In genomic region chr1:214602764-214603657, GRCh38 we compare ENCODE assay signal across 8 cellular contexts. TPM values are rescaled to one million over a fixed set of nuclear protein-coding genes. Genes with fewer than 3 reads are reported as not detected.
DNase-seq lines count a peak whose midpoint lies in the region; ATAC-seq and TF ChIP-seq lines count a peak whose summit lies in the region.

CENPF (plus strand) TSS chr1:214603195; CDS start chr1:214613755, 10,560 bp downstream.

- H3K4me3 Mint-ChIP-seq in activated T-helper 2 cell treated with anti-CD3 and anti-CD28 coated beads, Interferon-gamma antibody, Interleukin-2, Interleukin-4, amounts not matched to agents 10 μg/mL and 5 μg/mL and 100 μg/mL, durations not matched to agents 14 hours and 24 hours and 36 hours (ENCODE audit: low read depth): peak within 1 kb of the TSS; percentile 98
- peak within 1 kb of the TSS; percentile 98 for H3K4me3 Mint-ChIP-seq in nephron progenitor cell
- H3K4me3 Mint-ChIP-seq in stimulated activated naive CD8-positive, alpha-beta T cell treated with anti-CD3 and anti-CD28 coated beads, Interleukin-15, amount 100 ng/mL, for 72 hours: peak within 1 kb of the TSS; percentile 98 to 99

- TF ChIP-seq CTCF in RWPE2 (IDR thresholded peaks at IDR 0.05; ENCODE audit: poor library complexity, severe bottlenecking) (no peak), fibroblast of the aortic adventitia (IDR thresholded peaks at IDR 0.05; ENCODE audit: insufficient read depth, low read length) (peak; percentile 39), nephron progenitor cell (IDR thresholded peaks at IDR 0.05) (no peak)

- peak; percentile 99 for DNase-seq in ELR (ENCODE audit: low read depth)
- DNase-seq in H4 (ENCODE audit: low spot score): peak; percentile 99
- peak; percentile 99 for DNase-seq in LoVo (ENCODE audit: low spot score)
- peak; percentile 83 for DNase-seq in RWPE2 (ENCODE audit: low spot score)
- DNase-seq in activated T-helper 2 cell treated with anti-CD3 and anti-CD28 coated beads, Interferon-gamma antibody, Interleukin-2, Interleukin-4, amounts not matched to agents 10 μg/mL and 5 μg/mL and 100 μg/mL, durations not matched to agents 14 hours and 24 hours and 36 hours (ENCODE audit: low spot score): peak; percentile 95
- peak; percentile 99 for DNase-seq in fibroblast of the aortic adventitia (ENCODE audit: low read depth)
- DNase-seq in nephron progenitor cell: peak; percentile 91
- peak; percentile 89 to 96 for DNase-seq in stimulated activated naive CD8-positive, alpha-beta T cell treated with anti-CD3 and anti-CD28 coated beads, Interleukin-15, amount 100 ng/mL, for 72 hours

- H3K27me3 ChIP-seq in RWPE2 (ENCODE audit: insufficient read depth, poor library complexity, severe bottlenecking): no peaks in the 10 kb centered on the region

- ATAC-seq in RWPE2 (ENCODE audit: low read depth): peak; percentile 97
- ATAC-seq in stimulated activated naive CD8-positive, alpha-beta T cell treated with anti-CD3 and anti-CD28 coated beads, Interleukin-15, amount 100 ng/mL, for 72 hours: peak; percentile 97

- no peaks in the 10 kb centered on the region for H3K9me3 Mint-ChIP-seq in activated T-helper 2 cell treated with anti-CD3 and anti-CD28 coated beads, Interferon-gamma antibody, Interleukin-2, Interleukin-4, amounts not matched to agents 10 μg/mL and 5 μg/mL and 100 μg/mL, durations not matched to agents 14 hours and 24 hours and 36 hours
- H3K9me3 Mint-ChIP-seq in nephron progenitor cell: peaks cover 17% of the 10 kb centered on the region
- no peaks in the 10 kb centered on the region for H3K9me3 Mint-ChIP-seq in stimulated activated naive CD8-positive, alpha-beta T cell treated with anti-CD3 and anti-CD28 coated beads, Interleukin-15, amount 100 ng/mL, for 72 hours

- H3K9me3 ChIP-seq in RWPE2 (ENCODE audit: severe bottlenecking): no peaks in the 10 kb centered on the region

- no peaks in the 10 kb centered on the region for H3K36me3 ChIP-seq in RWPE2 (ENCODE audit: low read depth)

- H3K4me3 ChIP-seq in RWPE2 (ENCODE audit: severe bottlenecking) (peak within 1 kb of the TSS; percentile 65), fibroblast of the aortic adventitia (ENCODE audit: low read depth, low read length) (peak within 1 kb of the TSS; percentile 82)

- H3K4me1 Mint-ChIP-seq in activated T-helper 2 cell treated with anti-CD3 and anti-CD28 coated beads, Interferon-gamma antibody, Interleukin-2, Interleukin-4, amounts not matched to agents 10 μg/mL and 5 μg/mL and 100 μg/mL, durations not matched to agents 14 hours and 24 hours and 36 hours (ENCODE audit: low read depth): peaks cover 29% of the 10 kb centered on the region
- peaks cover 35% of the 10 kb centered on the region for H3K4me1 Mint-ChIP-seq in nephron progenitor cell
- peaks cover 13% of the 10 kb centered on the region for H3K4me1 Mint-ChIP-seq in stimulated activated naive CD8-positive, alpha-beta T cell treated with anti-CD3 and anti-CD28 coated beads, Interleukin-15, amount 100 ng/mL, for 72 hours

- H3K27ac ChIP-seq in RWPE2 (ENCODE audit: poor library complexity, severe bottlenecking): peak within 1 kb of the TSS; percentile 57

- no peaks in the 10 kb centered on the region for H3K27me3 Mint-ChIP-seq in activated T-helper 2 cell treated with anti-CD3 and anti-CD28 coated beads, Interferon-gamma antibody, Interleukin-2, Interleukin-4, amounts not matched to agents 10 μg/mL and 5 μg/mL and 100 μg/mL, durations not matched to agents 14 hours and 24 hours and 36 hours (ENCODE audit: low read depth)
- H3K27me3 Mint-ChIP-seq in nephron progenitor cell (ENCODE audit: low read depth, poor library complexity): peaks cover 4% of the 10 kb centered on the region
- H3K27me3 Mint-ChIP-seq in stimulated activated naive CD8-positive, alpha-beta T cell treated with anti-CD3 and anti-CD28 coated beads, Interleukin-15, amount 100 ng/mL, for 72 hours: no peaks in the 10 kb centered on the region

- H3K36me3 Mint-ChIP-seq in activated T-helper 2 cell treated with anti-CD3 and anti-CD28 coated beads, Interferon-gamma antibody, Interleukin-2, Interleukin-4, amounts not matched to agents 10 μg/mL and 5 μg/mL and 100 μg/mL, durations not matched to agents 14 hours and 24 hours and 36 hours (ENCODE audit: low read depth): peaks cover 16% of the 10 kb centered on the region
- peaks cover 23% of the 10 kb centered on the region for H3K36me3 Mint-ChIP-seq in nephron progenitor cell (ENCODE audit: low read depth)

- intact Hi-C loops in activated T-helper 2 cell treated with anti-CD3 and anti-CD28 coated beads, Interferon-gamma antibody, Interleukin-2, Interleukin-4, amounts not matched to agents 10 μg/mL and 5 μg/mL and 100 μg/mL, durations not matched to agents 14 hours and 24 hours and 36 hours (cut with micrococcal nuclease): loop anchor here (1.0 to 5.0 kb wide), 5 partner anchors 32 to 341 kb away; partner anchors contain the start of genes PTPN14 and SMYD2

- H3K27ac Mint-ChIP-seq in activated T-helper 2 cell treated with anti-CD3 and anti-CD28 coated beads, Interferon-gamma antibody, Interleukin-2, Interleukin-4, amounts not matched to agents 10 μg/mL and 5 μg/mL and 100 μg/mL, durations not matched to agents 14 hours and 24 hours and 36 hours: peak within 1 kb of the TSS; percentile 94
- H3K27ac Mint-ChIP-seq in nephron progenitor cell: peak within 1 kb of the TSS; percentile 94
- H3K27ac Mint-ChIP-seq in stimulated activated naive CD8-positive, alpha-beta T cell treated with anti-CD3 and anti-CD28 coated beads, Interleukin-15, amount 100 ng/mL, for 72 hours: peak within 1 kb of the TSS; percentile 98 to 99

- H3K4me1 ChIP-seq in RWPE2 (ENCODE audit: insufficient read depth, poor library complexity, severe bottlenecking): peaks cover 7% of the 10 kb centered on the region

RNA-seq across cellular contexts. Expression of gene CENPF, which starts in this region (rescaled TPM):
- total RNA-seq in H4 (2014; rRNA removed; shearing (Covaris generic)): 37.8 and 65.5 TPM in 2 replicates
- total RNA-seq in activated T-helper 2 cell treated with anti-CD3 and anti-CD28 coated beads, Interferon-gamma antibody, Interleukin-2, Interleukin-4, amounts not matched to agents 10 μg/mL and 5 μg/mL and 100 μg/mL, durations not matched to agents 14 hours and 24 hours and 36 hours: 77.1 and 85.9 TPM in 2 replicates
- 7.5 and 42.1 TPM in 2 replicates for total RNA-seq in fibroblast of the aortic adventitia (ENCODE audit: low replicate concordance)

Comparison
In these comparisons a context has a peak if more than half of its experiments do, and no peak if none do; other contexts are left out.
1. Peak in every context shown above with its lines: DNase-seq, ATAC-seq, H3K4me3 ChIP-seq and H3K27ac ChIP-seq.